ENCODE assay signal across 8 cellular contexts in genomic region chr2:135741395-135742306, GRCh38. TPM values are rescaled to one million over a fixed set of nuclear protein-coding genes. Genes with fewer than 3 reads are reported as not detected.
DNase-seq lines count a peak whose midpoint lies in the region; TF ChIP-seq lines count a peak whose summit lies in the region.

TSS of gene UBXN4 (plus strand) at chr2:135741855. CDS start at chr2:135741930, 75 bp downstream.

- H3K9me2 ChIP-seq in SK-N-SH: no peaks in the 10 kb centered on the region

- H4K20me1 ChIP-seq in SK-N-SH (ENCODE audit: insufficient read depth): peaks cover 39% of the 10 kb centered on the region

- under 1% methylated on average over 32 of the region's 92 CpGs for WGBS in SK-N-SH (ENCODE audit: low lambda C conversion rate)
- WGBS in testis, 2 donors: 1 to 3% methylated on average over 10 to 49 of the region's 92 CpGs

- peaks cover 26% of the 10 kb centered on the region for H3F3A ChIP-seq in SK-N-SH (replicated peaks; ENCODE audit: insufficient read depth)

- H3K4me1 Mint-ChIP-seq in HFFc6 (ENCODE audit: low read depth): peaks cover 39% of the 10 kb centered on the region
- H3K4me1 Mint-ChIP-seq in activated naive CD4-positive, alpha-beta T cell treated with anti-CD3 and anti-CD28 coated beads, Interleukin-2, amount 50 U/mL, for 24 hours: peaks cover 39% of the 10 kb centered on the region

- H3K27ac ChIP-seq in SK-N-SH (ENCODE audit: low read depth in 2 of 2, low read length in 1 of 2) (peak within 1 kb of the TSS; percentile 92 to 95), testis (peak within 1 kb of the TSS; percentile 99)

- POLR2A ChIA-PET in SK-N-SH (lab: Yijun Ruan, JAX): no interaction called here

- TF ChIP-seq POLR2A in NB4 (IDR thresholded peaks at IDR 0.05; ENCODE audit: extremely low read depth, insufficient read length): peak; percentile 78
- TF ChIP-seq POLR2A in testis (IDR thresholded peaks at IDR 0.05): peak; percentile 85

- CTCF ChIA-PET in SK-N-SH (lab: Yijun Ruan, JAX): interaction anchor here (0.7 to 1.7 kb wide), 7 partner anchors 11 to 209 kb away, joined by 3 to 6 read pairs (median 4); no protein-coding TSS in a partner anchor

- H3K79me2 ChIP-seq in SK-N-SH (ENCODE audit: insufficient read depth): peaks cover 47% of the 10 kb centered on the region

- H3K27me3 Mint-ChIP-seq in HFFc6 (ENCODE audit: insufficient read depth): peaks cover 2% of the 10 kb centered on the region; the same call in 1 of the 2 replicates
- no peaks in the 10 kb centered on the region for H3K27me3 Mint-ChIP-seq in activated naive CD4-positive, alpha-beta T cell treated with anti-CD3 and anti-CD28 coated beads, Interleukin-2, amount 50 U/mL, for 24 hours

- DNase-seq in GM06990 (ENCODE audit: extremely low read depth, insufficient read length) (peak; percentile 100), HFFc6 (peak; percentile 99), NB4 (ENCODE audit: low read depth) (peak; percentile 100), SK-N-SH (peak; percentile 93), globus pallidus (ENCODE audit: low spot score) (peak; percentile 98), occipital lobe (lab: John Stamatoyannopoulos, UW) (peak; percentile 98), testis (peak; percentile 99)

- H3K9me3 Mint-ChIP-seq in HFFc6: no peaks in the 10 kb centered on the region
- H3K9me3 Mint-ChIP-seq in activated naive CD4-positive, alpha-beta T cell treated with anti-CD3 and anti-CD28 coated beads, Interleukin-2, amount 50 U/mL, for 24 hours: peaks cover 5% of the 10 kb centered on the region

- TF ChIP-seq EP300 in SK-N-SH (IDR thresholded peaks at IDR 0.05; ENCODE audit: borderline replicate concordance in 1 of 2, low read depth in 1 of 2, low read length in 1 of 2): no peak

- H3K36me3 ChIP-seq in GM06990 (ENCODE audit: control insufficient read depth, insufficient read depth, low read length) (no peaks in the 10 kb centered on the region), SK-N-SH (replicated peaks in 1 of 2; ENCODE audit: control insufficient read depth in 1 of 2, insufficient read depth in 2 of 2, low read length in 1 of 2) (peaks cover 6 to 7% of the 10 kb centered on the region in 2 experiments), testis (ENCODE audit: low read depth, missing control alignments) (no peaks in the 10 kb centered on the region)

- intact Hi-C loops in testis (cut with DNase I; ENCODE audit: low total_unique reads): no loop called here

- H3K9ac ChIP-seq in SK-N-SH: peak within 1 kb of the TSS; percentile 97

- H3K27me3 ChIP-seq in GM06990 (replicated peaks; ENCODE audit: control insufficient read depth, insufficient read depth, low read length): no peaks in the 10 kb centered on the region
- no peaks in the 10 kb centered on the region for H3K27me3 ChIP-seq in SK-N-SH (ENCODE audit: insufficient read depth)
- H3K27me3 ChIP-seq in testis: no peaks in the 10 kb centered on the region

- peak within 1 kb of the TSS; percentile 91 for H2AFZ ChIP-seq in SK-N-SH (ENCODE audit: low read depth)

- H3K4me1 ChIP-seq in SK-N-SH (ENCODE audit: control insufficient read depth in 1 of 2, insufficient read depth in 2 of 2, low read depth in 1 of 2, low read length in 1 of 2) (peaks cover 8 to 15% of the 10 kb centered on the region in 2 experiments; a peak in 3 of 4 replicates), testis (peaks cover 10% of the 10 kb centered on the region)

- H3K36me3 Mint-ChIP-seq in HFFc6 (ENCODE audit: low read depth): peaks cover 26% of the 10 kb centered on the region
- H3K36me3 Mint-ChIP-seq in activated naive CD4-positive, alpha-beta T cell treated with anti-CD3 and anti-CD28 coated beads, Interleukin-2, amount 50 U/mL, for 24 hours: peaks cover 12% of the 10 kb centered on the region

- no peaks in the 10 kb centered on the region for H3K9me3 ChIP-seq in SK-N-SH
- no peaks in the 10 kb centered on the region for H3K9me3 ChIP-seq in testis

- peak within 1 kb of the TSS; percentile 78 for H3K4me2 ChIP-seq in SK-N-SH

- H3K4me3 Mint-ChIP-seq in HFFc6: peak within 1 kb of the TSS; percentile 92
- peak within 1 kb of the TSS; percentile 98 for H3K4me3 Mint-ChIP-seq in activated naive CD4-positive, alpha-beta T cell treated with anti-CD3 and anti-CD28 coated beads, Interleukin-2, amount 50 U/mL, for 24 hours

- TF ChIP-seq RAD21 in SK-N-SH (IDR thresholded peaks at IDR 0.05; ENCODE audit: low read length): no peak

- peak; percentile 65 for TF ChIP-seq CTCF in GM06990 (IDR thresholded peaks at IDR 0.05; ENCODE audit: insufficient read depth, low read length, poor library complexity, severe bottlenecking)
- peak; percentile 72 for TF ChIP-seq CTCF in HFFc6 (IDR thresholded peaks at IDR 0.05)
- peak; percentile 75 for TF ChIP-seq CTCF in NB4 (IDR thresholded peaks at IDR 0.05; ENCODE audit: low read depth, low read length)
- TF ChIP-seq CTCF in SK-N-SH (IDR thresholded peaks at IDR 0.05): peak; percentile 75
- peak in 1 of 3 experiments; percentile 45 for TF ChIP-seq CTCF in testis (IDR thresholded peaks at IDR 0.05)

- H3K27ac Mint-ChIP-seq in HFFc6: peak within 1 kb of the TSS; percentile 96
- peak within 1 kb of the TSS; percentile 100 for H3K27ac Mint-ChIP-seq in activated naive CD4-positive, alpha-beta T cell treated with anti-CD3 and anti-CD28 coated beads, Interleukin-2, amount 50 U/mL, for 24 hours

- H3K4me3 ChIP-seq in GM06990 (replicated peaks; ENCODE audit: low read depth, low read length) (peak within 1 kb of the TSS; percentile 91), NB4 (ENCODE audit: low read depth, low read length) (peak within 1 kb of the TSS; percentile 95), SK-N-SH (ENCODE audit: low read depth in 2 of 2, low read length in 1 of 2) (peak within 1 kb of the TSS; percentile 79 to 84), testis (peak within 1 kb of the TSS; percentile 79 to 97)

TF ChIP-seq in SK-N-SH, 30 proteins besides CTCF, POLR2A, EP300 and RAD21 (continues in another document):
- TF ChIP-seq YY1 (IDR thresholded peaks at IDR 0.05; ENCODE audit: low read depth): peak; percentile 86
- no peak for TF ChIP-seq TCF12 (IDR thresholded peaks at IDR 0.05)
- no peak for TF ChIP-seq RXRA (IDR thresholded peaks at IDR 0.05; ENCODE audit: borderline replicate concordance, low read depth)
- TF ChIP-seq PBX3 (IDR thresholded peaks at IDR 0.05): 0 out of 2 replicates have a peak, but pooled peaks have one; percentile 19
- no peak for TF ChIP-seq SMC3 (IDR thresholded peaks at IDR 0.05; ENCODE audit: low read depth, low read length)
- no peak for TF ChIP-seq RCOR1 (IDR thresholded peaks at IDR 0.05; ENCODE audit: low read length)
- peak; percentile 77 for TF ChIP-seq ZBTB33 (IDR thresholded peaks at IDR 0.05; ENCODE audit: borderline replicate concordance, low read depth)
- no peak for TF ChIP-seq MAX (IDR thresholded peaks at IDR 0.05; ENCODE audit: low read depth)
- no peak for TF ChIP-seq GATA2 (CRISPR knock-in tag; IDR thresholded peaks at IDR 0.05)
- no peak for TF ChIP-seq FOXM1 (IDR thresholded peaks at IDR 0.05; ENCODE audit: low read depth)
- peak; percentile 82 for TF ChIP-seq TAF1 (IDR thresholded peaks at IDR 0.05; ENCODE audit: borderline replicate concordance, low read depth, low read length)
- TF ChIP-seq JUND (IDR thresholded peaks at IDR 0.05): peak; percentile 73; the same call in 1 of the 2 replicates
- TF ChIP-seq FOXJ3 (CRISPR knock-in tag; IDR thresholded peaks at IDR 0.05): no peak
- TF ChIP-seq POLR2AphosphoS5 (IDR thresholded peaks at IDR 0.05; ENCODE audit: low read depth, low read length): peak; percentile 74
- no peak for TF ChIP-seq IRF3 (IDR thresholded peaks at IDR 0.05; ENCODE audit: low read depth, low read length)

RNA-seq across cellular contexts. Expression of gene UBXN4, which starts in this region (rescaled TPM):
- total RNA-seq in HFFc6 (2021; fragmentation: NEBNext Ultra II Directional; extraction: Animal tissue kit (Norgen Biotek cat#: 25700)): 10 to 100 TPM; 65.8 to 89.1 (median 74.3) TPM
- polyA plus RNA-seq in SK-N-SH (2012; rRNA removed) (32.7 and 48.7 TPM in 2 replicates), testis (ENCODE audit: insufficient read depth, low read depth, low replicate concordance) (60.9 TPM)
- polyA plus RNA-seq in SK-N-SH (2012; cell fraction: cytosol; rRNA removed): 35.3 and 41.7 TPM in 2 replicates
- polyA plus RNA-seq in SK-N-SH (2012; cell fraction: nucleus; rRNA removed): 63.2 and 123 TPM in 2 replicates
- total RNA-seq in occipital lobe (90.8 TPM), testis (10 to 100 TPM; 87.7 to 94.0 TPM)

Comparison
In these comparisons a context has a peak if more than half of its experiments do, and no peak if none do; other contexts are left out.
1. Peak in every context shown above with its lines: DNase-seq, H3K4me3 ChIP-seq and H3K27ac ChIP-seq.